ENCODE assay signal across 20 cellular contexts in the genomic region with DNA sequence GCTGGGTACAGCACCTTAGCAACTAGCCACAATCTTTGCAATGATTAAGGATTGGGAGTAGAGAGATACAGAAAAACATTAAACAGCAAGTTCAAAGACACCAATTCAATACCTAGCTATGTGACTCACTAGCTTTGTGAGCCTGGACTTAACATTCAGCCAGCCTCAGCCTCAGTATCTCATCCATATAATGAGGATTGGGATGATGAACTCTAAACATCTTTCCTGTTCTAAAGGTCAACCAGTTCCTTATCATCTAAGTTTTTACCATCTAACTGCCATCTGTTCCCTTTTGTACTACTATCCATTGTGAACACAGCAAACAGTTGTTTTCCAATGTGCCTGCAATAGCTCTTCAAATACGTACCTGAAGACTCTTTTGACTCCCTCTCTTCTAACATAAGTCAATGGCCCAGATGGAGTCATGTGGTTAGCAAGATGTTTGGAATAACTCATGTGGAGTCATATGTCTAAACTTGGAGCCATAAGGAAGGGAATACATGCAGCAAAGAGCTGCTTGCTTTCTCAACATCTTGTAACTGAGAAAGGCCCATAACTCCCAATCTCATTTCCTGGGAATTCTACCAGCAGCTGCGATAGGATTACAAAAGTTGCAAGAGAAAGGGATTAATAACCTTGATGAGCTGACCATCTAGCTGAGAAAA. TPM values are rescaled to one million over a fixed set of nuclear protein-coding genes. Genes with fewer than 3 reads are reported as not detected.
DNase-seq lines count a peak whose midpoint lies in the region; ATAC-seq and TF ChIP-seq lines count a peak whose summit lies in the region.
"Had no signal": no experiment of that assay in that cellular context is flagged by ENCODE, and none has a peak within 500 bp of the region (broad histone marks: within the 10 kb centered on the region; RNA-seq: fewer than 3 reads in every experiment).

No MANE protein-coding gene starts in this region.

- no peaks in the 10 kb centered on the region for H3K9me3 Mint-ChIP-seq in activated CD4-positive, alpha-beta T cell treated with anti-CD3 and anti-CD28 coated beads, Interleukin-2, amount 10 ng/mL, durations not matched to agents 7 days and 5 days
- H3K9me3 Mint-ChIP-seq in activated CD4-positive, alpha-beta T cell treated with anti-CD3 and anti-CD28 coated beads, Interleukin-2, amount 10 ng/mL, durations not matched to agents 24 days and 14 days = peaks cover 3% of the 10 kb centered on the region

- H3K27ac Mint-ChIP-seq in activated CD4-positive, alpha-beta T cell treated with anti-CD3 and anti-CD28 coated beads, Interleukin-2, amount 10 ng/mL, durations not matched to agents 7 days and 5 days = peak overlapping the region; percentile 6
- H3K27ac Mint-ChIP-seq in activated CD4-positive, alpha-beta T cell treated with anti-CD3 and anti-CD28 coated beads, Interleukin-2, amount 10 ng/mL, durations not matched to agents 24 days and 14 days = no peak overlapping the region

- H3K27me3 ChIP-seq in colonic mucosa = no peaks in the 10 kb centered on the region

- H3K4me3 Mint-ChIP-seq in activated CD4-positive, alpha-beta T cell treated with anti-CD3 and anti-CD28 coated beads, Interleukin-2, amount 10 ng/mL, durations not matched to agents 7 days and 5 days = no peak overlapping the region
- H3K4me3 Mint-ChIP-seq in activated CD4-positive, alpha-beta T cell treated with anti-CD3 and anti-CD28 coated beads, Interleukin-2, amount 10 ng/mL, durations not matched to agents 24 days and 14 days = no peak overlapping the region

- peaks cover 32% of the 10 kb centered on the region for H3K4me1 Mint-ChIP-seq in activated CD4-positive, alpha-beta T cell treated with anti-CD3 and anti-CD28 coated beads, Interleukin-2, amount 10 ng/mL, durations not matched to agents 7 days and 5 days
- H3K4me1 Mint-ChIP-seq in activated CD4-positive, alpha-beta T cell treated with anti-CD3 and anti-CD28 coated beads, Interleukin-2, amount 10 ng/mL, durations not matched to agents 24 days and 14 days = peaks cover 41% of the 10 kb centered on the region

- peaks cover 15% of the 10 kb centered on the region for H3K36me3 Mint-ChIP-seq in activated CD4-positive, alpha-beta T cell treated with anti-CD3 and anti-CD28 coated beads, Interleukin-2, amount 10 ng/mL, durations not matched to agents 7 days and 5 days (ENCODE audit: low read depth)
- H3K36me3 Mint-ChIP-seq in activated CD4-positive, alpha-beta T cell treated with anti-CD3 and anti-CD28 coated beads, Interleukin-2, amount 10 ng/mL, durations not matched to agents 24 days and 14 days (ENCODE audit: low read depth) = peaks cover 33% of the 10 kb centered on the region

- peak; percentile 74 for ATAC-seq in mucosa of descending colon
- ATAC-seq in GM21786 (IDR thresholded peaks at IDR 0.05; ENCODE audit: unreplicated experiment) = no peak

- CTCF ChIA-PET in activated CD4-positive, alpha-beta T cell treated with anti-CD3 and anti-CD28 coated beads, Interleukin-2, amount 10 ng/mL, durations not matched to agents 7 days and 5 days (lab: Charles Lee) = interaction anchor here (0.6 to 1.5 kb wide), 2 partner anchors 50 to 215 kb away, joined by 3 to 4 read pairs; no protein-coding TSS in a partner anchor

- no peaks in the 10 kb centered on the region for H3K27me3 Mint-ChIP-seq in activated CD4-positive, alpha-beta T cell treated with anti-CD3 and anti-CD28 coated beads, Interleukin-2, amount 10 ng/mL, durations not matched to agents 7 days and 5 days
- H3K27me3 Mint-ChIP-seq in activated CD4-positive, alpha-beta T cell treated with anti-CD3 and anti-CD28 coated beads, Interleukin-2, amount 10 ng/mL, durations not matched to agents 24 days and 14 days = no peaks in the 10 kb centered on the region

- peak overlapping the region; percentile 78 for H3K27ac ChIP-seq in colonic mucosa
- H3K27ac ChIP-seq: RWPE1 had no signal

- H3K9ac ChIP-seq in colonic mucosa (ENCODE audit: low read depth in 2 of 2, low read length in 2 of 2) = no peak overlapping the region

- POLR2A ChIA-PET in activated CD4-positive, alpha-beta T cell treated with anti-CD3 and anti-CD28 coated beads, Interleukin-2, amount 10 ng/mL, durations not matched to agents 7 days and 5 days (lab: Charles Lee) = no interaction called here

- TF ChIP-seq CTCF in colonic mucosa (IDR thresholded peaks at IDR 0.05) = no peak
- TF ChIP-seq CTCF in mucosa of descending colon (IDR thresholded peaks at IDR 0.05) = no peak

- H3K9me3 ChIP-seq in colonic mucosa (no peaks in the 10 kb centered on the region), mucosa of descending colon (no peaks in the 10 kb centered on the region)

- intact Hi-C loops in activated CD4-positive, alpha-beta T cell treated with anti-CD3 and anti-CD28 coated beads, Interleukin-2, amount 10 ng/mL, durations not matched to agents 24 days and 14 days (cut with micrococcal nuclease) = no loop called here
- intact Hi-C loops in colonic mucosa (cut with DNase I) = no loop called here
- intact Hi-C loops in mucosa of descending colon (cut with DNase I, micrococcal nuclease) = no loop called here

- no peak overlapping the region for H3K4me3 ChIP-seq in colonic mucosa
- no peak overlapping the region for H3K4me3 ChIP-seq in mucosa of descending colon

- H3K36me3 ChIP-seq in colonic mucosa = no peaks in the 10 kb centered on the region
- no peaks in the 10 kb centered on the region for H3K36me3 ChIP-seq in mucosa of descending colon (ENCODE audit: low read depth)

- DNase-seq in activated CD4-positive, alpha-beta T cell treated with anti-CD3 and anti-CD28 coated beads, Interleukin-2, amount 10 ng/mL, durations not matched to agents 7 days and 5 days = no peak
- no peak for DNase-seq in activated CD4-positive, alpha-beta T cell treated with anti-CD3 and anti-CD28 coated beads, Interleukin-2, amount 10 ng/mL, durations not matched to agents 24 days and 14 days
- DNase-seq in colonic mucosa = no peak
- DNase-seq in mucosa of descending colon = no peak
- no peak for DNase-seq in activated gamma-delta T cell treated with Interleukin-2 at 50 U/mL for 16 hours
- no peak for DNase-seq in DMS114 treated with DMSO at 0.1 percent for 48 hours (lab: John Stamatoyannopoulos, UW; ENCODE audit: unreplicated experiment)
- no peak for DNase-seq in NOMO-1 treated with DMSO at 0.1 percent for 48 hours (lab: John Stamatoyannopoulos, UW; ENCODE audit: unreplicated experiment)
- DNase-seq: C1 segment of cervical spinal cord; DMS153; EL; GOT3; KBM-7; NCI-H1436; NCI-H2029 treated with DMSO at 0.1 percent for 48 hours; NCI-H2227 treated with DMSO at 0.1 percent for 48 hours; NCI-H524 treated with DMSO at 0.1 percent for 48 hours; NK-92 treated with Interleukin-12 subunit alpha and Interleukin-12 subunit beta, amount 100 ng/mL, for 24 hours; OCI-M1 had no signal

- H3K4me1 ChIP-seq in colonic mucosa (peaks cover 4% of the 10 kb centered on the region), mucosa of descending colon (ENCODE audit: low read depth) (peaks cover 37% of the 10 kb centered on the region)

RNA-seq across cellular contexts. Expression of a gene that starts 19.5 kb away (rescaled TPM):
- 10 to 100 TPM; 43.5 to 45.6 TPM for total RNA-seq in activated CD4-positive, alpha-beta T cell treated with anti-CD3 and anti-CD28 coated beads, Interleukin-2, amount 10 ng/mL, durations not matched to agents 7 days and 5 days
- 13.9 and 14.3 TPM in 2 replicates for total RNA-seq in activated CD4-positive, alpha-beta T cell treated with anti-CD3 and anti-CD28 coated beads, Interleukin-2, amount 10 ng/mL, durations not matched to agents 24 days and 14 days
- total RNA-seq in colonic mucosa = 100 to 1,000 TPM; 168 to 170 TPM
- total RNA-seq in mucosa of descending colon = 100 to 1,000 TPM; 150 to 502 (median 282) TPM
